In the genomic region with DNA sequence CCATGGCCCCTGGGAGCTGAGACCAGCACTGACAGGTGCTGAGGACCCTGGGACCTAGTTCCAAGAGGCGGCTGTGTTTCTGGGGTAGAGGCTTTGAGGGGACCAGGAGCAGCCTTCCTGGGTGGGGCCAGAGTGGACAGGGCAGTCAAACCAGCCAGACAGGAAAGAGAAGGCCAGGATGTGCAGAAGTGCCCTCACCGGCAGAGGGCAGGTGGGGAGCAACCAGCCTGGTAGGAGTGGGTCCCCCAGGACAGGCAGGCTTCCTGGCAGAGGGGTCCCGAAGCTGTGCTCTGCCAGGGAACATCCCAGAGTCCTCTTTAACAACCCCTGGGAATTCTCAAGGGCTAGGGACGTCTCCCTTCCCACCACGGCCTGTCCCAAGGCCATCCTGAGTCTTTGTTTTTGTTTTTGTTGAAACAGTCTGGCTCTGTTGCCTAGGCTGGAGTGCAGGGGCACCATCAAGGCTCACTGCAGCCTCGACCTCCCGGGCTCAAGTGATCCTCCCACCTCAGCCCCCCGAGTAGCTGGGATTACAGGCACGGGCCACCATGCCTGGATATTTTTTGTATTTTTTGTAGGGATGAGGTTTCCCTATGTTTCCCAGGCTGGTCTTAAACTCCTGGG, we compare ENCODE assay signal across 9 cellular contexts. TPM values are rescaled to one million over a fixed set of nuclear protein-coding genes. Genes with fewer than 3 reads are reported as not detected.
A peak's percentile ranks its signal among the peaks of the same experiment; 100 is the strongest.
DNase-seq lines count a peak whose midpoint lies in the region; ATAC-seq, FAIRE-seq and TF ChIP-seq lines count a peak whose summit lies in the region.
"Had no signal": no experiment of that assay in that cellular context is flagged by ENCODE, and none has a peak within 500 bp of the region (broad histone marks: within the 10 kb centered on the region; RNA-seq: fewer than 3 reads in every experiment).

No MANE protein-coding gene starts in this region.

- H3K27ac ChIP-seq in H9 (ENCODE audit: insufficient read length, low read depth, low read length) (no peak overlapping the region), GM12878 (ENCODE audit: control insufficient read depth, insufficient read depth) (no peak overlapping the region), pancreas (no peak overlapping the region)
- H3K27ac ChIP-seq: coronary artery had no signal

- RAD21 ChIA-PET in GM12878 (lab: Charles Lee; ENCODE audit: unreplicated experiment): no interaction called here

- TF ChIP-seq POLR2A in GM12878 (IDR thresholded peaks at IDR 0.05; ENCODE audit: low read depth, low read length): no peak

- H3K27ac Mint-ChIP-seq in H9: peak overlapping the region in 1 of 3 experiments; percentile 34; a peak in 2 of 7 replicates

- no peak for FAIRE-seq in GM12878 (lab: Jason Lieb, UNC)
- FAIRE-seq in pancreas (lab: Jason Lieb, UNC): no peak

- H3K36me3 Mint-ChIP-seq in H9 (ENCODE audit: insufficient read depth in 1 of 3, low read depth in 3 of 3): no peaks in the 10 kb centered on the region; a peak in 1 of 7 replicates

- no peak overlapping the region for H3K23ac ChIP-seq in H9 (ENCODE audit: insufficient read length, low read depth, low read length)

- H3K27me3 ChIP-seq in H9 (ENCODE audit: insufficient read depth, low read length) (no peaks in the 10 kb centered on the region; the same call in 1 of the 2 replicates), GM12878 (replicated peaks in 1 of 2; ENCODE audit: control insufficient read depth in 2 of 2, insufficient read depth in 2 of 2, low read length in 1 of 2) (no peaks in the 10 kb centered on the region), pancreas (no peaks in the 10 kb centered on the region)

- intact Hi-C loops in GM12878 (cut with micrococcal nuclease; ENCODE audit: unreplicated experiment) (no loop called here), pancreas (cut with DNase I) (no loop called here)

- no peak overlapping the region for H2BK120ac ChIP-seq in H9 (ENCODE audit: low read depth, low read length, poor library complexity, severe bottlenecking)

- H3K56ac ChIP-seq in H9 (ENCODE audit: insufficient read length, low read depth, low read length): no peak overlapping the region

- peaks cover 9% of the 10 kb centered on the region for H3K27me3 Mint-ChIP-seq in H9 (ENCODE audit: low read depth)

- BruUV-seq in GM12878 (replicated peaks; lab: Mats Ljungman, UMichigan): no TSS peak

- no peak for TF ChIP-seq EP300 in GM12878 (IDR thresholded peaks at IDR 0.05; ENCODE audit: borderline replicate concordance in 1 of 2, control insufficient read depth in 1 of 2, low read depth in 2 of 2, low read length in 2 of 2)

- H4K8ac ChIP-seq in H9 (replicated peaks; ENCODE audit: insufficient read length, low read depth, low read length): no peak overlapping the region

- in situ Hi-C loops in GM12878 (cut with MboI): no loop called here

- no peak overlapping the region for H4K91ac ChIP-seq in H9 (ENCODE audit: insufficient read length, low read depth, low read length)

- no peaks in the 10 kb centered on the region for H3K9me3 Mint-ChIP-seq in H9

- H3K79me1 ChIP-seq in H9 (ENCODE audit: insufficient read depth, low read depth, low read length, poor library complexity, severe bottlenecking): no peaks in the 10 kb centered on the region

- H3K4me1 ChIP-seq in H9 (ENCODE audit: insufficient read depth, low read length) (no peaks in the 10 kb centered on the region), GM12878 (ENCODE audit: control insufficient read depth, insufficient read depth, low read length) (no peaks in the 10 kb centered on the region), pancreas (no peaks in the 10 kb centered on the region)

- no peak overlapping the region for H2BK15ac ChIP-seq in H9 (ENCODE audit: low read depth, low read length)

- no peak overlapping the region for H2BK20ac ChIP-seq in H9 (ENCODE audit: low read depth, low read length, poor library complexity, severe bottlenecking)

- ATAC-seq in GM12878 (peak; percentile 90), pancreas (peak in 3 of 4 donors; percentile 30 to 91 (median 72)), HG03442 (IDR thresholded peaks at IDR 0.05; ENCODE audit: unreplicated experiment) (no peak)

- no peak for DNase-seq in H9
- no peak for DNase-seq in GM12878 (ENCODE audit: low read depth, low spot score)
- DNase-seq in pancreas: no peak
- DNase-seq in stimulated activated CD4-positive, alpha-beta T cell treated with anti-CD3 and anti-CD28 coated beads, Interleukin-2, amount 100 ng/mL, for 24 hours: no peak
- no peak for DNase-seq in DMS114 treated with DMSO at 0.1 percent for 48 hours (lab: John Stamatoyannopoulos, UW; ENCODE audit: unreplicated experiment)
- DNase-seq: activated CD4-positive, alpha-beta T cell treated with anti-CD3 and anti-CD28 coated beads for 4 hours; NCI-H2081 treated with DMSO at 0.1 percent for 48 hours had no signal

- no peak overlapping the region for H3K9ac ChIP-seq in H9 (ENCODE audit: extremely low read depth, insufficient read length, low read length)
- H3K9ac ChIP-seq in GM12878 (ENCODE audit: control insufficient read depth, insufficient read depth, low read length): no peak overlapping the region

- POLR2A ChIA-PET in GM12878 (lab: Charles Lee): no interaction called here

- no peaks in the 10 kb centered on the region for H3K79me2 ChIP-seq in H9 (ENCODE audit: insufficient read depth, low read length)
- no peaks in the 10 kb centered on the region for H3K79me2 ChIP-seq in GM12878 (ENCODE audit: control insufficient read depth, insufficient read depth, low read length)

- H3K9me3 ChIP-seq in H9 (ENCODE audit: control insufficient read depth, low read depth, low read length) (no peaks in the 10 kb centered on the region), GM12878 (replicated peaks; ENCODE audit: control insufficient read depth, insufficient read depth, low read length) (no peaks in the 10 kb centered on the region), pancreas (no peaks in the 10 kb centered on the region)

- WGBS in H9 (ENCODE audit: extremely low coverage, insufficient read length, low lambda C conversion rate): no CpG with 5 or more reads among the region's 9 CpGs
- WGBS in GM12878 (ENCODE audit: insufficient coverage, insufficient replicate concordance, low lambda C conversion rate, missing lambda C conversion rate): 19% methylated on average over 9 of the region's 9 CpGs
- 25 to 34% methylated on average over 8 to 9 of the region's 9 CpGs for WGBS in pancreas, 2 donors

- no peak overlapping the region for H3T11ph ChIP-seq in H9 (ENCODE audit: low read length)

- TF ChIP-seq RAD21 in GM12878 (IDR thresholded peaks at IDR 0.05; ENCODE audit: insufficient read depth, low read depth, low read length): no peak

- H3K4me2 ChIP-seq in H9 (ENCODE audit: insufficient read depth, insufficient read length, low read length) (no peak overlapping the region), GM12878 (ENCODE audit: control insufficient read depth, insufficient read depth) (no peak overlapping the region)

- no peak overlapping the region for H2AK5ac ChIP-seq in H9 (ENCODE audit: insufficient read length, low read length)

- no peaks in the 10 kb centered on the region for H3K36me3 ChIP-seq in GM12878 (ENCODE audit: control insufficient read depth in 2 of 2, insufficient read depth in 2 of 2, low read length in 1 of 2)
- H3K36me3 ChIP-seq in pancreas: no peaks in the 10 kb centered on the region

- H2BK5ac ChIP-seq in H9 (ENCODE audit: insufficient read length, low read length): no peak overlapping the region

- H3K4ac ChIP-seq in H9 (ENCODE audit: low read depth, low read length): no peak overlapping the region

- H4K20me1 ChIP-seq in H9 (ENCODE audit: control insufficient read depth, insufficient read depth, insufficient read length) (no peaks in the 10 kb centered on the region), GM12878 (ENCODE audit: control insufficient read depth, insufficient read depth) (no peaks in the 10 kb centered on the region)

- H2AFZ ChIP-seq in H9 (ENCODE audit: low read length): no peak overlapping the region
- H2AFZ ChIP-seq in GM12878 (ENCODE audit: control insufficient read depth, low read depth, low read length): no peak overlapping the region

- H3K4me3 ChIP-seq in GM12878 (no peak overlapping the region), pancreas (no peak overlapping the region)
- H3K4me3 ChIP-seq: coronary artery had no signal

- no peak overlapping the region for H3K4me3 Mint-ChIP-seq in H9

- peak; percentile 28; the same call in 2 of the 3 replicates for TF ChIP-seq CTCF in H9 (conservative IDR thresholded peaks at IDR 0.05)
- TF ChIP-seq CTCF in GM12878 (IDR thresholded peaks at IDR 0.05 in 2 of 3, conservative IDR thresholded peaks at IDR 0.05 in 1 of 3; ENCODE audit: control insufficient read depth in 2 of 3, extremely low read depth in 1 of 3, insufficient read depth in 1 of 3, low read depth in 3 of 3, low read length in 3 of 3): peak; percentile 19 to 67 (median 52); a peak in 5 of 6 replicates
- TF ChIP-seq CTCF in pancreas (IDR thresholded peaks at IDR 0.05): no peak

- no peaks in the 10 kb centered on the region for H3K23me2 ChIP-seq in H9 (ENCODE audit: insufficient read length, low read depth, low read length, poor library complexity, severe bottlenecking)

- H2BK12ac ChIP-seq in H9 (ENCODE audit: insufficient read length, low read depth, low read length): no peak overlapping the region

- H3K14ac ChIP-seq in H9 (ENCODE audit: insufficient read depth, low read length): no peak overlapping the region; the same call in 1 of the 2 replicates

- H4K5ac ChIP-seq in H9 (ENCODE audit: insufficient read length, low read depth, low read length): no peak overlapping the region

- H3K4me1 Mint-ChIP-seq in H9: peaks cover 7 to 12% of the 10 kb centered on the region in 2 experiments

- CTCF ChIA-PET in GM12878 (lab: Yijun Ruan, JAX): interaction anchor here (0.8 kb wide), 1 partner anchor 28 kb away, joined by 3 read pairs; no protein-coding TSS in a partner anchor

- SMC1A ChIA-PET in GM12878 (lab: Charles Lee; ENCODE audit: uncharacterized antibody, unreplicated experiment): no interaction called here

- H3K18ac ChIP-seq in H9 (ENCODE audit: insufficient read length, low read depth, low read length): no peak overlapping the region

RNA-seq across cellular contexts. Expression of gene HIPK4, which starts 3.0 kb away (rescaled TPM):
- total RNA-seq in H9 (2021) (0.15 TPM in 1 of 2 replicates, not detected in the other), GM12878 (2014; rRNA removed) (not detected in 2 replicates), GM12878 (2014; rRNA removed; fragmentation: Illumina TruSeq; extraction: Trizol) (not detected in 2 replicates), GM12878 (2021) (0.13 TPM in 1 of 2 replicates, not detected in the other), pancreas (under 1 TPM in 3 of 6 donors, not detected in 3; 0.06 to 0.14 (median 0.09) TPM)
- total RNA-seq in GM12878 (2013; cell fraction: nucleolus; rRNA removed): not detected in 2 replicates
- not detected for polyA plus RNA-seq in GM12878 (2011; ENCODE audit: low read depth)
- polyA plus RNA-seq in GM12878 (2011; rRNA removed) (not detected in 2 replicates), GM12878 (2014; fragmentation: Illumina TruSeq; extraction: Trizol) (not detected in 2 replicates), GM12878 (2014; fragmentation: Nextera tagmentation; extraction: Ambion mirVana) (not detected), GM12878 (2014; rRNA removed) (not detected in 2 replicates), GM12878 (2016; fragmentation: Nextera tagmentation; extraction: Ambion mirVana) (under 1 TPM; 0.07 to 0.08 TPM), pancreas (under 1 TPM; 0.05 to 0.08 TPM)
- polyA plus RNA-seq in GM12878 (2011; cell fraction: cytosol; rRNA removed): not detected in 2 replicates
- polyA plus RNA-seq in GM12878 (2011; cell fraction: nucleus; rRNA removed): not detected in 2 replicates
- polyA plus RNA-seq in GM12878 (2012): 0.04 and 0.05 TPM in 2 replicates
- polyA minus RNA-seq in GM12878 (2011; rRNA and poly(A)+ RNA removed): not detected in 2 replicates
- not detected in 2 replicates for polyA minus RNA-seq in GM12878 (2011; cell fraction: cytosol; rRNA and poly(A)+ RNA removed)
- not detected in 2 replicates for polyA minus RNA-seq in GM12878 (2011; cell fraction: nucleus; rRNA and poly(A)+ RNA removed)

RNA-seq across cellular contexts. Expression of gene PRX, which starts 20.2 kb away (rescaled TPM):
- total RNA-seq in H9 (2021) (3.8 and 4.0 TPM in 2 replicates), GM12878 (2014; rRNA removed) (0.98 and 1.1 TPM in 2 replicates), GM12878 (2014; rRNA removed; fragmentation: Illumina TruSeq; extraction: Trizol) (0.54 and 0.69 TPM in 2 replicates), GM12878 (2021) (1.2 and 1.3 TPM in 2 replicates), pancreas (1 to 10 TPM; 1.4 to 3.2 (median 2.3) TPM)
- total RNA-seq in GM12878 (2013; cell fraction: nucleolus; rRNA removed): 1.8 TPM in 2 replicates
- 0.51 TPM for polyA plus RNA-seq in GM12878 (2011; ENCODE audit: low read depth)
- polyA plus RNA-seq in GM12878 (2011; rRNA removed) (0.45 and 0.71 TPM in 2 replicates), GM12878 (2014; fragmentation: Illumina TruSeq; extraction: Trizol) (0.27 and 0.50 TPM in 2 replicates), GM12878 (2014; fragmentation: Nextera tagmentation; extraction: Ambion mirVana) (under 1 TPM in 1 of 2 experiments, not detected in 1; 0.02 TPM), GM12878 (2014; rRNA removed) (1.1 and 1.4 TPM in 2 replicates), GM12878 (2016; fragmentation: Nextera tagmentation; extraction: Ambion mirVana) (under 1 TPM; 0.12 to 0.29 TPM), pancreas (1 to 10 TPM; 3.2 to 3.7 TPM)
- polyA plus RNA-seq in GM12878 (2011; cell fraction: cytosol; rRNA removed): 0.88 and 0.97 TPM in 2 replicates
- 0.78 and 1.2 TPM in 2 replicates for polyA plus RNA-seq in GM12878 (2011; cell fraction: nucleus; rRNA removed)
- 1.2 and 1.3 TPM in 2 replicates for polyA plus RNA-seq in GM12878 (2012)
- 0.22 and 1.0 TPM in 2 replicates for polyA minus RNA-seq in GM12878 (2011; rRNA and poly(A)+ RNA removed)
- 0.27 TPM in 1 of 2 replicates, not detected in the other for polyA minus RNA-seq in GM12878 (2011; cell fraction: cytosol; rRNA and poly(A)+ RNA removed)
- polyA minus RNA-seq in GM12878 (2011; cell fraction: nucleus; rRNA and poly(A)+ RNA removed): 0.24 and 0.38 TPM in 2 replicates

RNA-seq across cellular contexts. Expression of gene SERTAD1, which starts 32.8 kb away (rescaled TPM):
- 7.9 and 9.3 TPM in 2 replicates for total RNA-seq in H9 (2021)
- 3.5 and 3.7 TPM in 2 replicates for total RNA-seq in GM12878 (2013; cell fraction: nucleolus; rRNA removed)
- 12.2 and 12.9 TPM in 2 replicates for total RNA-seq in GM12878 (2014; rRNA removed)
- total RNA-seq in GM12878 (2014; rRNA removed; fragmentation: Illumina TruSeq; extraction: Trizol): 4.0 and 4.5 TPM in 2 replicates
- 10.4 and 10.7 TPM in 2 replicates for total RNA-seq in GM12878 (2021)
- 4.4 TPM for polyA plus RNA-seq in GM12878 (2011; ENCODE audit: low read depth)
- 3.8 and 6.5 TPM in 2 replicates for polyA plus RNA-seq in GM12878 (2011; rRNA removed)
- polyA plus RNA-seq in GM12878 (2011; cell fraction: cytosol; rRNA removed): 9.8 and 14.0 TPM in 2 replicates
- 9.6 and 11.2 TPM in 2 replicates for polyA plus RNA-seq in GM12878 (2011; cell fraction: nucleus; rRNA removed)
- 8.4 and 12.0 TPM in 2 replicates for polyA plus RNA-seq in GM12878 (2012)
- 0.89 and 2.6 TPM in 2 replicates for polyA plus RNA-seq in GM12878 (2014; fragmentation: Illumina TruSeq; extraction: Trizol)
- polyA plus RNA-seq in GM12878 (2014; fragmentation: Nextera tagmentation; extraction: Ambion mirVana): 1 to 10 TPM in 1 of 2 experiments, under 1 TPM in 1; 0.23 to 1.6 TPM
- polyA plus RNA-seq in GM12878 (2014; rRNA removed): 9.5 and 12.9 TPM in 2 replicates
- 10 to 100 TPM; 12.5 to 14.2 TPM for polyA plus RNA-seq in GM12878 (2016; fragmentation: Nextera tagmentation; extraction: Ambion mirVana)
- 1.9 and 4.7 TPM in 2 replicates for polyA minus RNA-seq in GM12878 (2011; rRNA and poly(A)+ RNA removed)
- polyA minus RNA-seq in GM12878 (2011; cell fraction: cytosol; rRNA and poly(A)+ RNA removed): 2.4 TPM in 2 replicates
- 3.4 and 5.7 TPM in 2 replicates for polyA minus RNA-seq in GM12878 (2011; cell fraction: nucleus; rRNA and poly(A)+ RNA removed)
- total RNA-seq in pancreas: 1 to 10 TPM; 2.6 to 5.4 (median 3.9) TPM
- 10 to 100 TPM in 1 of 2 donors, 1 to 10 TPM in 1; 6.4 to 11.9 TPM for polyA plus RNA-seq in pancreas

RNA-seq across cellular contexts. Expression of gene PLD3, which starts 44.5 kb away (rescaled TPM):
- 191 and 194 TPM in 2 replicates for total RNA-seq in H9 (2021)
- 96.7 and 106 TPM in 2 replicates for total RNA-seq in GM12878 (2013; cell fraction: nucleolus; rRNA removed)
- 111 and 134 TPM in 2 replicates for total RNA-seq in GM12878 (2014; rRNA removed)
- total RNA-seq in GM12878 (2014; rRNA removed; fragmentation: Illumina TruSeq; extraction: Trizol): 37.3 and 40.1 TPM in 2 replicates
- total RNA-seq in GM12878 (2021): 113 and 118 TPM in 2 replicates
- 52.4 TPM for polyA plus RNA-seq in GM12878 (2011; ENCODE audit: low read depth)
- 15.4 and 36.4 TPM in 2 replicates for polyA plus RNA-seq in GM12878 (2011; rRNA removed)
- 40.7 and 44.1 TPM in 2 replicates for polyA plus RNA-seq in GM12878 (2011; cell fraction: cytosol; rRNA removed)
- polyA plus RNA-seq in GM12878 (2011; cell fraction: nucleus; rRNA removed): 40.0 and 46.3 TPM in 2 replicates
- 104 and 139 TPM in 2 replicates for polyA plus RNA-seq in GM12878 (2012)
- polyA plus RNA-seq in GM12878 (2014; fragmentation: Illumina TruSeq; extraction: Trizol): 11.5 and 47.7 TPM in 2 replicates
- 1 to 10 TPM; 1.3 to 2.2 TPM for polyA plus RNA-seq in GM12878 (2014; fragmentation: Nextera tagmentation; extraction: Ambion mirVana)
- 97.7 and 112 TPM in 2 replicates for polyA plus RNA-seq in GM12878 (2014; rRNA removed)
- polyA plus RNA-seq in GM12878 (2016; fragmentation: Nextera tagmentation; extraction: Ambion mirVana): 100 to 1,000 TPM in 1 of 2 experiments, 10 to 100 TPM in 1; 99.6 to 110 TPM
- 20.5 and 35.5 TPM in 2 replicates for polyA minus RNA-seq in GM12878 (2011; rRNA and poly(A)+ RNA removed)
- polyA minus RNA-seq in GM12878 (2011; cell fraction: cytosol; rRNA and poly(A)+ RNA removed): 17.6 and 30.8 TPM in 2 replicates
- 8.0 and 19.7 TPM in 2 replicates for polyA minus RNA-seq in GM12878 (2011; cell fraction: nucleus; rRNA and poly(A)+ RNA removed)
- 100 to 1,000 TPM in 3 of 6 donors, 10 to 100 TPM in 3; 87.5 to 123 (median 101) TPM for total RNA-seq in pancreas
- polyA plus RNA-seq in pancreas: 100 to 1,000 TPM; 157 to 208 TPM

RNA-seq across cellular contexts. Expression of gene C19orf47, which starts 44.8 kb away (rescaled TPM):
- total RNA-seq in H9 (2021) (18.4 and 19.4 TPM in 2 replicates), GM12878 (2014; rRNA removed) (16.1 and 19.9 TPM in 2 replicates), GM12878 (2014; rRNA removed; fragmentation: Illumina TruSeq; extraction: Trizol) (5.2 and 6.6 TPM in 2 replicates), GM12878 (2021) (29.1 and 30.7 TPM in 2 replicates), pancreas (1 to 10 TPM; 3.7 to 6.2 (median 5.4) TPM)
- total RNA-seq in GM12878 (2013; cell fraction: nucleolus; rRNA removed): 10.6 and 12.4 TPM in 2 replicates
- 5.5 TPM for polyA plus RNA-seq in GM12878 (2011; ENCODE audit: low read depth)
- polyA plus RNA-seq in GM12878 (2011; rRNA removed) (8.4 and 20.4 TPM in 2 replicates), GM12878 (2014; fragmentation: Illumina TruSeq; extraction: Trizol) (4.5 and 14.4 TPM in 2 replicates), GM12878 (2014; fragmentation: Nextera tagmentation; extraction: Ambion mirVana) (1 to 10 TPM in 1 of 2 experiments, under 1 TPM in 1; 0.11 to 2.0 TPM), GM12878 (2014; rRNA removed) (25.1 and 31.8 TPM in 2 replicates), GM12878 (2016; fragmentation: Nextera tagmentation; extraction: Ambion mirVana) (10 to 100 TPM; 25.0 to 26.6 TPM), pancreas (10 to 100 TPM in 1 of 2 donors, 1 to 10 TPM in 1; 8.7 to 10.0 TPM)
- 17.3 and 21.1 TPM in 2 replicates for polyA plus RNA-seq in GM12878 (2011; cell fraction: cytosol; rRNA removed)
- polyA plus RNA-seq in GM12878 (2011; cell fraction: nucleus; rRNA removed): 18.4 and 23.6 TPM in 2 replicates
- polyA plus RNA-seq in GM12878 (2012): 11.0 and 11.5 TPM in 2 replicates
- polyA minus RNA-seq in GM12878 (2011; rRNA and poly(A)+ RNA removed): 25.5 and 38.3 TPM in 2 replicates
- 6.5 and 16.3 TPM in 2 replicates for polyA minus RNA-seq in GM12878 (2011; cell fraction: cytosol; rRNA and poly(A)+ RNA removed)
- polyA minus RNA-seq in GM12878 (2011; cell fraction: nucleus; rRNA and poly(A)+ RNA removed): 5.4 and 12.1 TPM in 2 replicates

Comparison
In these comparisons a context has a peak if more than half of its experiments do, and no peak if none do; other contexts are left out.
1. CTCF ChIP-seq: peak in H9 (single experiment) and GM12878 (3 of 3); none in pancreas (0 of 4).